23 cellular contexts compared by ENCODE assay signal in the genomic region with DNA sequence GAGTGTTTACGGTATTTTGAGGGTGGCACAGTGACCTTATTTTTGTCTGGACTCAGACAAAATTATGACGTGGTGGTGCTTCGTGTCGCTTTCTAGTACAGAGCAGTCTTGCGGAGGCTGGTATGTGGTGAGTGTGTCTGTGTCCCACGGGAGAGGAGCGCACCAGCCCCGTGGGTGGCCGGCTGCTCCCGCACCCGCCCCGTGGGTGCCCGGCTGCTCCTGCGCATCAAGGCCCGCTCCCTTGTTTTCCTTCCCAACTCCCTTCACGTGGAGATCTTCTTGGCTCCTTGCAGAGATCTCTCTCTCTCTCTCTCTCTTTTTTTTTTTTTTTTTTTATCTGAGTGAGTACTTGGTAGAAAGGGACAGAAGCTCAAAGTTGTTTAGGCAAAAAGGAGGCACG.
"Had no signal": no experiment of that assay in that cellular context is flagged by ENCODE, and none has a peak within 500 bp of the region (broad histone marks: within the 10 kb centered on the region; RNA-seq: fewer than 3 reads in every experiment).

No MANE protein-coding gene starts in this region.

- H3K27ac Mint-ChIP-seq: stimulated activated effector memory CD8-positive, alpha-beta T cell treated with anti-CD3 and anti-CD28 coated beads, Interleukin-12 subunit alpha, Interleukin-12 subunit beta, amount 100 ng/mL, for 72 hours; stimulated activated memory B cell treated with anti-CD40 and anti-IgM and Interleukin-4, amounts not matched to agents 10 μg/mL and 1 μg/mL and 100 μg/mL, for 72 hours; stimulated activated naive B cell treated with anti-CD40 and anti-IgM and Interleukin-4, amounts not matched to agents 10 μg/mL and 1 μg/mL and 100 μg/mL, for 72 hours; stimulated activated naive CD8-positive, alpha-beta T cell treated with anti-CD3 and anti-CD28 coated beads, Interleukin-15, amount 100 ng/mL, for 72 hours; stimulated activated naive CD8-positive, alpha-beta T cell treated with anti-CD3 and anti-CD28 coated beads, Interleukin-15, Interleukin-2, amounts not matched to agents 100 ng/mL and 50 ng/mL, for 24 hours; type B pancreatic cell had no signal

- H3K4me1 Mint-ChIP-seq: stimulated activated effector memory CD8-positive, alpha-beta T cell treated with anti-CD3 and anti-CD28 coated beads, Interleukin-12 subunit alpha, Interleukin-12 subunit beta, amount 100 ng/mL, for 72 hours; stimulated activated memory B cell treated with anti-CD40 and anti-IgM and Interleukin-4, amounts not matched to agents 10 μg/mL and 1 μg/mL and 100 μg/mL, for 72 hours; stimulated activated naive B cell treated with anti-CD40 and anti-IgM and Interleukin-4, amounts not matched to agents 10 μg/mL and 1 μg/mL and 100 μg/mL, for 72 hours; stimulated activated naive CD8-positive, alpha-beta T cell treated with anti-CD3 and anti-CD28 coated beads, Interleukin-15, amount 100 ng/mL, for 72 hours had no signal

- H3K36me3 Mint-ChIP-seq: stimulated activated memory B cell treated with anti-CD40 and anti-IgM and Interleukin-4, amounts not matched to agents 10 μg/mL and 1 μg/mL and 100 μg/mL, for 72 hours; type B pancreatic cell had no signal

- H3K4me3 Mint-ChIP-seq: stimulated activated effector memory CD8-positive, alpha-beta T cell treated with anti-CD3 and anti-CD28 coated beads, Interleukin-12 subunit alpha, Interleukin-12 subunit beta, amount 100 ng/mL, for 72 hours; stimulated activated memory B cell treated with anti-CD40 and anti-IgM and Interleukin-4, amounts not matched to agents 10 μg/mL and 1 μg/mL and 100 μg/mL, for 72 hours; stimulated activated naive B cell treated with anti-CD40 and anti-IgM and Interleukin-4, amounts not matched to agents 10 μg/mL and 1 μg/mL and 100 μg/mL, for 72 hours; stimulated activated naive CD8-positive, alpha-beta T cell treated with anti-CD3 and anti-CD28 coated beads, Interleukin-15, amount 100 ng/mL, for 72 hours; stimulated activated naive CD8-positive, alpha-beta T cell treated with anti-CD3 and anti-CD28 coated beads, Interleukin-15, Interleukin-2, amounts not matched to agents 100 ng/mL and 50 ng/mL, for 24 hours; type B pancreatic cell had no signal

- DNase-seq: stimulated activated CD4-positive, alpha-beta T cell treated with anti-CD3 and anti-CD28 coated beads, Interleukin-2, amount 100 ng/mL, for 48 hours; stimulated activated CD4-positive, alpha-beta T cell treated with anti-CD3 and anti-CD28 coated beads, Interleukin-4, amount 100 ng/mL, for 1 hour; stimulated activated CD4-positive, alpha-beta T cell treated with anti-CD3 and anti-CD28 coated beads, Interleukin-4, amount 100 ng/mL, for 24 hours; stimulated activated CD4-positive, alpha-beta T cell treated with anti-CD3 and anti-CD28 coated beads, Interleukin-4, amount 100 ng/mL, for 4 hours; stimulated activated CD8-positive, alpha-beta memory T cell treated with anti-CD3 and anti-CD28 coated beads, Interleukin-4, amount 100 ng/mL, for 48 hours; stimulated activated naive B cell treated with anti-CD40 and anti-IgM and Interleukin-4, amounts not matched to agents 10 μg/mL and 1 μg/mL and 100 μg/mL, for 72 hours; stimulated activated naive CD4-positive, alpha-beta T cell; stimulated activated naive CD4-positive, alpha-beta T cell treated with Interleukin-2 at 50 U/mL for 16 hours; stimulated activated naive CD8-positive, alpha-beta T cell treated with anti-CD3 and anti-CD28 coated beads, Interleukin-15, amount 100 ng/mL, for 72 hours; stimulated activated naive CD8-positive, alpha-beta T cell treated with anti-CD3 and anti-CD28 coated beads, Interleukin-15, Interleukin-2, amounts not matched to agents 100 U/mL and 50 U/mL, for 24 hours; stomach; substantia nigra; testis; thyroid gland; tibial artery; transverse colon; trophoblast cell; upper lobe of right lung; uterus had no signal

- H3K9me3 Mint-ChIP-seq: stimulated activated effector memory CD8-positive, alpha-beta T cell treated with anti-CD3 and anti-CD28 coated beads, Interleukin-12 subunit alpha, Interleukin-12 subunit beta, amount 100 ng/mL, for 72 hours; stimulated activated memory B cell treated with anti-CD40 and anti-IgM and Interleukin-4, amounts not matched to agents 10 μg/mL and 1 μg/mL and 100 μg/mL, for 72 hours; stimulated activated naive B cell treated with anti-CD40 and anti-IgM and Interleukin-4, amounts not matched to agents 10 μg/mL and 1 μg/mL and 100 μg/mL, for 72 hours; stimulated activated naive CD8-positive, alpha-beta T cell treated with anti-CD3 and anti-CD28 coated beads, Interleukin-15, amount 100 ng/mL, for 72 hours; stimulated activated naive CD8-positive, alpha-beta T cell treated with anti-CD3 and anti-CD28 coated beads, Interleukin-15, Interleukin-2, amounts not matched to agents 100 ng/mL and 50 ng/mL, for 24 hours had no signal

- H3K27me3 Mint-ChIP-seq: type B pancreatic cell had no signal
